ENCODE assay signal across 8 cellular contexts in genomic region chr6:2791124-2792050, GRCh38. TPM values are rescaled to one million over a fixed set of nuclear protein-coding genes. Genes with fewer than 3 reads are reported as not detected.
DNase-seq lines count a peak whose midpoint lies in the region; ATAC-seq and TF ChIP-seq lines count a peak whose summit lies in the region.

No MANE protein-coding gene starts in this region.

- H3K9ac ChIP-seq in muscle layer of colon (ENCODE audit: low read length) (peak overlapping the region; percentile 17), subcutaneous abdominal adipose tissue (ENCODE audit: low read length in 5 of 5) (peak overlapping the region in 3 of 5 donors; percentile 19 to 56 (median 48))

- peak; percentile 72 to 83 (median 80) for TF ChIP-seq CTCF in esophagus muscularis mucosa (IDR thresholded peaks at IDR 0.05)

- H3K4me3 ChIP-seq in esophagus muscularis mucosa (peak overlapping the region in 3 of 4 donors; percentile 3 to 27 (median 18)), muscle layer of colon (ENCODE audit: low read depth in 1 of 2, low read length in 2 of 2) (no peak overlapping the region), subcutaneous abdominal adipose tissue (ENCODE audit: low read depth in 1 of 5, low read length in 5 of 5) (peak overlapping the region in 1 of 5 donors; percentile 11)

- no peak for TF ChIP-seq POLR2A in esophagus muscularis mucosa (IDR thresholded peaks at IDR 0.05; ENCODE audit: low read depth)

- ATAC-seq in HG02642 (IDR thresholded peaks at IDR 0.05; ENCODE audit: poor library complexity, unreplicated experiment) (peak; percentile 59), GM21515 (IDR thresholded peaks at IDR 0.05; ENCODE audit: unreplicated experiment) (no peak)

- H3K4me1 ChIP-seq in esophagus muscularis mucosa (peaks cover 25 to 44% (median 39%) of the 10 kb centered on the region in 4 donors), muscle layer of colon (ENCODE audit: insufficient read depth, low read length) (peaks cover 18% of the 10 kb centered on the region), subcutaneous abdominal adipose tissue (ENCODE audit: control insufficient read depth in 5 of 5, insufficient read depth in 5 of 5, low read length in 5 of 5) (peaks cover 4 to 12% (median 8%) of the 10 kb centered on the region in 5 donors)

- H3K36me3 ChIP-seq in esophagus muscularis mucosa (peaks cover 0 to 21% (median 8%) of the 10 kb centered on the region in 4 donors), muscle layer of colon (ENCODE audit: insufficient read depth, low read length) (no peaks in the 10 kb centered on the region), subcutaneous abdominal adipose tissue (ENCODE audit: control insufficient read depth in 5 of 5, insufficient read depth in 5 of 5, low read length in 5 of 5) (peaks cover 0 to 7% (median 7%) of the 10 kb centered on the region in 5 donors)

- peak; percentile 67 for DNase-seq in GF-D8 (lab: John Stamatoyannopoulos, UW)
- DNase-seq in NCI-H774 (lab: John Stamatoyannopoulos, UW) = peak; percentile 10
- peak; percentile 71 for DNase-seq in activated CD4-positive, alpha-beta memory T cell treated with anti-CD3 and anti-CD28 coated beads, Interleukin-2, amount 10 ng/mL, durations not matched to agents 7 days and 5 days
- DNase-seq in esophagus muscularis mucosa (ENCODE audit: extremely low spot score) = no peak

- intact Hi-C loops in esophagus muscularis mucosa (cut with DNase I) = loop anchor here (2.0 to 5.0 kb wide), 2 partner anchors 49 to 141 kb away; partner anchors contain the start of gene SERPINB1

- no peak overlapping the region for H3K4me3 Mint-ChIP-seq in activated CD4-positive, alpha-beta memory T cell treated with anti-CD3 and anti-CD28 coated beads, Interleukin-2, amount 10 ng/mL, durations not matched to agents 7 days and 5 days

- H3K9me3 ChIP-seq in esophagus muscularis mucosa (no peaks in the 10 kb centered on the region), muscle layer of colon (ENCODE audit: low read length) (no peaks in the 10 kb centered on the region), subcutaneous abdominal adipose tissue (ENCODE audit: control insufficient read depth in 5 of 5, low read length in 5 of 5) (no peaks in the 10 kb centered on the region)

- H3K9me3 Mint-ChIP-seq in activated CD4-positive, alpha-beta memory T cell treated with anti-CD3 and anti-CD28 coated beads, Interleukin-2, amount 10 ng/mL, durations not matched to agents 7 days and 5 days = no peaks in the 10 kb centered on the region

- H3K27ac ChIP-seq in esophagus muscularis mucosa (replicated peaks in 1 of 4) = peak overlapping the region; percentile 73 to 85 (median 76)
- peak overlapping the region; percentile 35 for H3K27ac ChIP-seq in muscle layer of colon (ENCODE audit: low read depth, low read length)
- H3K27ac ChIP-seq in subcutaneous abdominal adipose tissue (ENCODE audit: low read depth, low read length) = peak overlapping the region; percentile 55

- peak overlapping the region; percentile 57 for H3K27ac Mint-ChIP-seq in activated CD4-positive, alpha-beta memory T cell treated with anti-CD3 and anti-CD28 coated beads, Interleukin-2, amount 10 ng/mL, durations not matched to agents 7 days and 5 days

- no peaks in the 10 kb centered on the region for H3K27me3 ChIP-seq in esophagus muscularis mucosa
- no peaks in the 10 kb centered on the region for H3K27me3 ChIP-seq in muscle layer of colon (ENCODE audit: control insufficient read depth in 1 of 2, insufficient read depth in 2 of 2, low read length in 2 of 2)
- H3K27me3 ChIP-seq in subcutaneous abdominal adipose tissue (ENCODE audit: control insufficient read depth in 5 of 5, insufficient read depth in 4 of 5, low read length in 5 of 5) = no peaks in the 10 kb centered on the region

- CTCF ChIA-PET in activated CD4-positive, alpha-beta memory T cell treated with anti-CD3 and anti-CD28 coated beads, Interleukin-2, amount 10 ng/mL, durations not matched to agents 7 days and 5 days (lab: Charles Lee) = interaction anchor here (0.5 to 2.4 kb wide), 37 partner anchors 9 to 322 kb away, joined by 3 to 38 read pairs (median 4); partner anchors contain the start of genes MYLK4, SERPINB1 and WRNIP1

- peaks cover 41% of the 10 kb centered on the region for H3K4me1 Mint-ChIP-seq in activated CD4-positive, alpha-beta memory T cell treated with anti-CD3 and anti-CD28 coated beads, Interleukin-2, amount 10 ng/mL, durations not matched to agents 7 days and 5 days

- POLR2A ChIA-PET in activated CD4-positive, alpha-beta memory T cell treated with anti-CD3 and anti-CD28 coated beads, Interleukin-2, amount 10 ng/mL, durations not matched to agents 7 days and 5 days (lab: Charles Lee) = interaction anchor here (0.6 to 1.9 kb wide), 8 partner anchors 8 to 198 kb away, joined by 3 to 18 read pairs (median 4); partner anchors contain the start of genes SERPINB1 and WRNIP1

- H3K36me3 Mint-ChIP-seq in activated CD4-positive, alpha-beta memory T cell treated with anti-CD3 and anti-CD28 coated beads, Interleukin-2, amount 10 ng/mL, durations not matched to agents 7 days and 5 days (ENCODE audit: low read depth) = peaks cover 16% of the 10 kb centered on the region

- TF ChIP-seq EP300 in esophagus muscularis mucosa (IDR thresholded peaks at IDR 0.05) = no peak

- H3K27me3 Mint-ChIP-seq in activated CD4-positive, alpha-beta memory T cell treated with anti-CD3 and anti-CD28 coated beads, Interleukin-2, amount 10 ng/mL, durations not matched to agents 7 days and 5 days = no peaks in the 10 kb centered on the region

- WGBS in esophagus muscularis mucosa = 47% methylated on average over 12 of the region's 12 CpGs

RNA-seq across cellular contexts. Expression of gene WRNIP1, which starts 26.2 kb away (rescaled TPM):
- 10 to 100 TPM; 39.6 to 42.1 TPM for total RNA-seq in activated CD4-positive, alpha-beta memory T cell treated with anti-CD3 and anti-CD28 coated beads, Interleukin-2, amount 10 ng/mL, durations not matched to agents 7 days and 5 days
- 10 to 100 TPM; 55.2 to 77.2 (median 63.7) TPM for total RNA-seq in esophagus muscularis mucosa

RNA-seq across cellular contexts. Expression of gene MYLK4, which starts 40.7 kb away (rescaled TPM):
- total RNA-seq in activated CD4-positive, alpha-beta memory T cell treated with anti-CD3 and anti-CD28 coated beads, Interleukin-2, amount 10 ng/mL, durations not matched to agents 7 days and 5 days = under 1 TPM; 0.15 to 0.28 TPM
- under 1 TPM; 0.33 to 0.45 (median 0.38) TPM for total RNA-seq in esophagus muscularis mucosa

RNA-seq across cellular contexts. Expression of gene SERPINB1, which starts 50.3 kb away (rescaled TPM):
- total RNA-seq in activated CD4-positive, alpha-beta memory T cell treated with anti-CD3 and anti-CD28 coated beads, Interleukin-2, amount 10 ng/mL, durations not matched to agents 7 days and 5 days = 10 to 100 TPM; 85.0 to 86.5 TPM
- 100 to 1,000 TPM in 1 of 4 donors, 10 to 100 TPM in 3; 23.3 to 123 (median 29.9) TPM for total RNA-seq in esophagus muscularis mucosa

Comparison
In these comparisons a context has a peak if more than half of its experiments do, and no peak if none do; other contexts are left out.
1. H3K4me3 ChIP-seq: peak in esophagus muscularis mucosa (3 of 4); none in muscle layer of colon (0 of 2).
2. Peak in every context shown above with its lines, with median percentiles within 50 percentile points of each other: H3K27ac ChIP-seq.